Comparison of ENCODE assay signal across 8 cellular contexts in genomic region chr17:55238197-55238930, GRCh38. TPM values are rescaled to one million over a fixed set of nuclear protein-coding genes. Genes with fewer than 3 reads are reported as not detected.
DNase-seq lines count a peak whose midpoint lies in the region; FAIRE-seq lines count a peak whose summit lies in the region.

No MANE protein-coding gene starts in this region.

- H3K4me3 ChIP-seq in SJCRH30 (peak overlapping the region; percentile 62), neuron (ENCODE audit: low read length) (peak overlapping the region; percentile 76)

- H3K4me1 ChIP-seq in SJCRH30: peaks cover 5% of the 10 kb centered on the region
- H3K4me1 ChIP-seq in neuron (ENCODE audit: insufficient read depth, low read length): peaks cover 3% of the 10 kb centered on the region

- DNase-seq in ELF-1 (ENCODE audit: low read depth, low spot score) (peak; percentile 95), H4 (ENCODE audit: low spot score) (peak; percentile 97), LHCN-M2 (ENCODE audit: low read depth) (peak; percentile 91), SJCRH30 (peak; percentile 95 to 97), frontal cortex (ENCODE audit: low spot score in 2 of 2) (peak; percentile 97 to 98), stromal cell of bone marrow (ENCODE audit: low read depth) (peak; percentile 78)
- peak; percentile 89 for DNase-seq in activated naive CD4-positive, alpha-beta T cell treated with Interleukin-2 at 50 U/mL for 16 hours

- no peaks in the 10 kb centered on the region for H3K9me3 ChIP-seq in SJCRH30 (replicated peaks)
- H3K9me3 ChIP-seq in neuron (ENCODE audit: low read length): no peaks in the 10 kb centered on the region

- H3K36me3 ChIP-seq in SJCRH30: no peaks in the 10 kb centered on the region
- no peaks in the 10 kb centered on the region for H3K36me3 ChIP-seq in neuron (ENCODE audit: insufficient read depth, low read length)

- peak overlapping the region; percentile 97 for H2AFZ ChIP-seq in neuron (ENCODE audit: low read depth, low read length)

- H3K27me3 ChIP-seq in SJCRH30 (no peaks in the 10 kb centered on the region), neuron (ENCODE audit: insufficient read depth, low read length) (peaks cover 3% of the 10 kb centered on the region)

- FAIRE-seq in frontal cortex (lab: Jason Lieb, UNC): no peak

- peak overlapping the region; percentile 73 for H3K27ac ChIP-seq in SJCRH30

RNA-seq across cellular contexts. Expression of gene HLF, which starts 26.4 kb away (rescaled TPM):
- total RNA-seq in H4 (2014; rRNA removed; shearing (Covaris generic)): 0.53 and 0.68 TPM in 2 replicates
- 0.26 and 0.29 TPM in 2 replicates for total RNA-seq in LHCN-M2 (2014; rRNA removed)
- polyA plus RNA-seq in LHCN-M2 (2012): 0.02 TPM
- 1.5 and 2.4 TPM in 2 replicates for total RNA-seq in SJCRH30 (2014; rRNA removed; shearing (Covaris generic))
- 8.6 TPM for total RNA-seq in frontal cortex

Comparison
In these comparisons a context has a peak if more than half of its experiments do, and no peak if none do; other contexts are left out.
1. Peak in every context shown above with its lines: DNase-seq, H3K4me3 ChIP-seq and H3K27ac ChIP-seq.